Comparison of ENCODE assay signal across 29 cellular contexts in the genomic region with DNA sequence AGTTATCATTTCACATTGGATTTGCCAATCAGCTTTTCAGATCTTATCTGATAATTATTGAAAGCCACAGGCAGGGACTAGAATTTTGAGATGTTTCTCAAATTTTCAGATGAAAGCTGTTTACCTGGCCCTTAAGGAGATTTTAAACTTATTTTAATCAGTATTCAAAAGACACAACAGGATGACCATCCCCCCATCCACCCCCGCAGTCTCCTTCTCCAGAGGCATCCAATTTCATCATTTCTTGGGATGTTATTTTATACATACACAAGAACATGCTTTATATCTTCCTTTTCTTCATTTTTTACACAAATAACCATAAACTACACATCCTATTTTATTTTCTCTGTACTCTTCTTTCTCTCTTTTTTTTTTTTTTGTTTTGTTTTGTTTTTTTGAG.
"Had no signal": no experiment of that assay in that cellular context is flagged by ENCODE, and none has a peak within 500 bp of the region (broad histone marks: within the 10 kb centered on the region; RNA-seq: fewer than 3 reads in every experiment).

No MANE protein-coding gene starts in this region.

- H3K27ac ChIP-seq: esophagus muscularis mucosa, foreskin keratinocyte, gastrocnemius medialis, heart left ventricle had no signal

- H3K36me3 Mint-ChIP-seq: activated naive CD4-positive, alpha-beta T cell treated with anti-CD3 and anti-CD28 coated beads, Interleukin-2, amount 50 U/mL, for 72 hours; activated naive CD8-positive, alpha-beta T cell treated with anti-CD3 and anti-CD28 coated beads, Interleukin-2, amount 10 ng/mL, durations not matched to agents 7 days and 5 days; WTC11 had no signal

- H3K4me3 Mint-ChIP-seq: activated CD4-positive, alpha-beta memory T cell treated with anti-CD3 and anti-CD28 coated beads, Interleukin-2, amount 10 ng/mL, durations not matched to agents 7 days and 5 days; activated CD4-positive, alpha-beta T cell treated with anti-CD3 and anti-CD28 coated beads, Interleukin-2, amount 10 ng/mL, durations not matched to agents 7 days and 5 days; activated naive CD4-positive, alpha-beta T cell treated with anti-CD3 and anti-CD28 coated beads for 36 hours; activated naive CD8-positive, alpha-beta T cell treated with anti-CD3 and anti-CD28 coated beads, Interleukin-2, amount 10 ng/mL, durations not matched to agents 7 days and 5 days; activated T-cell treated with anti-CD3 and anti-CD28 coated beads, Interleukin-2, amount 50 U/mL, for 4 hours; activated T-helper 17 cell treated with anti-CD3 and anti-CD28 coated beads, Interleukin-2, amount 50 U/mL, for 72 hours; effector memory CD8-positive, alpha-beta T cell; WTC11 had no signal

- H3K9me3 Mint-ChIP-seq: activated CD4-positive, alpha-beta memory T cell treated with anti-CD3 and anti-CD28 coated beads, Interleukin-2, amount 10 ng/mL, durations not matched to agents 7 days and 5 days; activated CD4-positive, alpha-beta T cell treated with anti-CD3 and anti-CD28 coated beads, Interleukin-2, amount 10 ng/mL, durations not matched to agents 7 days and 5 days; activated naive CD4-positive, alpha-beta T cell treated with anti-CD3 and anti-CD28 coated beads for 36 hours; activated naive CD4-positive, alpha-beta T cell treated with anti-CD3 and anti-CD28 coated beads, Interleukin-2, amount 50 U/mL, for 72 hours; activated naive CD8-positive, alpha-beta T cell treated with anti-CD3 and anti-CD28 coated beads, Interleukin-2, amount 10 ng/mL, durations not matched to agents 7 days and 5 days; activated T-cell treated with anti-CD3 and anti-CD28 coated beads, Interleukin-2, amount 50 U/mL, for 4 hours; activated T-helper 17 cell treated with anti-CD3 and anti-CD28 coated beads, Interleukin-2, amount 50 U/mL, for 72 hours; effector memory CD8-positive, alpha-beta T cell; WTC11 had no signal

- H3K27ac Mint-ChIP-seq: activated CD4-positive, alpha-beta memory T cell treated with anti-CD3 and anti-CD28 coated beads, Interleukin-2, amount 10 ng/mL, durations not matched to agents 7 days and 5 days; activated CD4-positive, alpha-beta T cell treated with anti-CD3 and anti-CD28 coated beads, Interleukin-2, amount 10 ng/mL, durations not matched to agents 7 days and 5 days; activated naive CD4-positive, alpha-beta T cell treated with anti-CD3 and anti-CD28 coated beads for 36 hours; activated naive CD4-positive, alpha-beta T cell treated with anti-CD3 and anti-CD28 coated beads, Interleukin-2, amount 50 U/mL, for 72 hours; activated naive CD8-positive, alpha-beta T cell treated with anti-CD3 and anti-CD28 coated beads, Interleukin-2, amount 10 ng/mL, durations not matched to agents 7 days and 5 days; activated T-helper 17 cell treated with anti-CD3 and anti-CD28 coated beads, Interleukin-2, amount 50 U/mL, for 72 hours; effector memory CD8-positive, alpha-beta T cell; WTC11 had no signal

- H3K4me1 Mint-ChIP-seq: activated CD4-positive, alpha-beta memory T cell treated with anti-CD3 and anti-CD28 coated beads, Interleukin-2, amount 10 ng/mL, durations not matched to agents 7 days and 5 days; activated CD4-positive, alpha-beta T cell treated with anti-CD3 and anti-CD28 coated beads, Interleukin-2, amount 10 ng/mL, durations not matched to agents 7 days and 5 days; activated naive CD8-positive, alpha-beta T cell treated with anti-CD3 and anti-CD28 coated beads, Interleukin-2, amount 10 ng/mL, durations not matched to agents 7 days and 5 days; activated T-helper 17 cell treated with anti-CD3 and anti-CD28 coated beads, Interleukin-2, amount 50 U/mL, for 72 hours had no signal

- H3K9me3 ChIP-seq: esophagus muscularis mucosa, gastrocnemius medialis, heart left ventricle had no signal

- H3K27me3 ChIP-seq: esophagus muscularis mucosa, foreskin keratinocyte, gastrocnemius medialis, heart left ventricle had no signal

- FAIRE-seq: astrocyte, colon had no signal

- DNase-seq: activated CD4-positive, alpha-beta memory T cell treated with anti-CD3 and anti-CD28 coated beads, Interleukin-2, amount 10 ng/mL, durations not matched to agents 7 days and 5 days; activated CD4-positive, alpha-beta T cell treated with anti-CD3 and anti-CD28 coated beads for 1 hour; activated CD4-positive, alpha-beta T cell treated with anti-CD3 and anti-CD28 coated beads for 4 hours; activated CD4-positive, alpha-beta T cell treated with anti-CD3 and anti-CD28 coated beads, Interleukin-2, amount 10 ng/mL, durations not matched to agents 7 days and 5 days; activated CD4-positive, alpha-beta T cell treated with anti-CD3 and anti-CD28 coated beads, Interleukin-2, amount 50 U/mL, for 4 hours; activated CD8-positive, alpha-beta memory T cell treated with anti-CD3 and anti-CD28 coated beads for 24 hours; activated effector memory CD4-positive, alpha-beta T cell treated with anti-CD3 and anti-CD28 coated beads, Interleukin-2, amount 50 U/mL, for 16 hours; activated naive CD4-positive, alpha-beta T cell treated with anti-CD3 and anti-CD28 coated beads for 36 hours; activated naive CD8-positive, alpha-beta T cell treated with anti-CD3 and anti-CD28 coated beads, Interleukin-2, amount 10 ng/mL, durations not matched to agents 7 days and 5 days; activated T-cell treated with anti-CD3 and anti-CD28 coated beads, Interleukin-2, amount 50 U/mL, for 4 hours; amniotic stem cell; anterior cingulate cortex; caudate nucleus; cortex of kidney; dermis blood vessel endothelial cell; effector CD4-positive, alpha-beta T cell; effector memory CD8-positive, alpha-beta T cell; erythroblast; foreskin keratinocyte; gastrocnemius medialis; glutamatergic neuron; heart left ventricle; T-helper 2 cell had no signal

- H3K36me3 ChIP-seq: esophagus muscularis mucosa, gastrocnemius medialis, heart left ventricle had no signal

- ATAC-seq: activated naive CD4-positive, alpha-beta T cell treated with anti-CD3 and anti-CD28 coated beads, Interleukin-2, amount 50 U/mL, for 72 hours; activated T-cell treated with anti-CD3 and anti-CD28 coated beads, Interleukin-2, amount 50 U/mL, for 4 hours; activated T-helper 17 cell treated with anti-CD3 and anti-CD28 coated beads, Interleukin-2, amount 50 U/mL, for 72 hours; effector memory CD8-positive, alpha-beta T cell; foreskin keratinocyte; gastrocnemius medialis; heart left ventricle; WTC11 had no signal

- H3K4me1 ChIP-seq: foreskin keratinocyte, gastrocnemius medialis had no signal

- H3K27me3 Mint-ChIP-seq: activated CD4-positive, alpha-beta memory T cell treated with anti-CD3 and anti-CD28 coated beads, Interleukin-2, amount 10 ng/mL, durations not matched to agents 7 days and 5 days; activated CD4-positive, alpha-beta T cell treated with anti-CD3 and anti-CD28 coated beads, Interleukin-2, amount 10 ng/mL, durations not matched to agents 7 days and 5 days; activated naive CD8-positive, alpha-beta T cell treated with anti-CD3 and anti-CD28 coated beads, Interleukin-2, amount 10 ng/mL, durations not matched to agents 7 days and 5 days; activated T-helper 17 cell treated with anti-CD3 and anti-CD28 coated beads, Interleukin-2, amount 50 U/mL, for 72 hours; effector memory CD8-positive, alpha-beta T cell had no signal
